Comparison of ENCODE assay signal across 38 cellular contexts in the genomic region with DNA sequence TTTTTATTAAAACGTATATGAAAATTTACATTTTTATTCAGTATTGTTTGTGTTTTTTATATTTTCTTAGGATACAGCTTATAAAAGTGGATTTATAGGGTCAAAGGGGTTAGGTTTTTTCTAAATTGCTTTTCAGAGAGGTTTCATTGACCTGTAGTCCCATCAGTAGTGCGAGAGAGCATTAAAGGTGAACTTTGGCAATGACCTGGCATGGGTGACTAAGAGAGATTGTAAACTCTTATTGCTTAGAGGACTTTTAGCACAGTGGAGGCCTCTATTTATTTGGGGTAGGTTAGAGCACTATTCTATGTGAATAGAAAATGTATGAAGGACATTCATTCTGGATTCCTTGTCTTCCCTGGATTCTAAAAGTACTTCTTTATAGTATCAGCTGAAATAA. TPM values are rescaled to one million over a fixed set of nuclear protein-coding genes. Genes with fewer than 3 reads are reported as not detected.
"Had no signal": no experiment of that assay in that cellular context is flagged by ENCODE, and none has a peak within 500 bp of the region (broad histone marks: within the 10 kb centered on the region; RNA-seq: fewer than 3 reads in every experiment).

No MANE protein-coding gene starts in this region.

- DNase-seq: Karpas-422, Kasumi-1, MG63, MM.1S, MV-4-11, NCI-H1048, NCI-H1092, NCI-H1092 treated with DMSO at 0.1 percent for 48 hours, NCI-H1105, NCI-H1105 treated with DMSO at 0.1 percent for 48 hours, NCI-H1417, NCI-H1417 treated with DMSO at 0.1 percent for 48 hours, NCI-H1436, NCI-H1436 treated with DMSO at 0.1 percent for 48 hours, NCI-H146, NCI-H1694, NCI-H1694 treated with DMSO at 0.1 percent for 48 hours, NCI-H187, NCI-H187 treated with DMSO at 0.1 percent for 48 hours, NCI-H1930, NCI-H2029, NCI-H2029 treated with DMSO at 0.1 percent for 48 hours, NCI-H2081, NCI-H2081 treated with DMSO at 0.1 percent for 48 hours, NCI-H2107, NCI-H2171, NCI-H2171 treated with DMSO at 0.1 percent for 48 hours, NCI-H2227 treated with DMSO at 0.1 percent for 48 hours, NCI-H226, NCI-H345, NCI-H446, NCI-H446 treated with DMSO at 0.1 percent for 48 hours, NCI-H510A had no signal

- H3K9ac ChIP-seq: KMS-11 had no signal

- H3K4me3 ChIP-seq: MG63 had no signal

- H3K27me3 ChIP-seq: MG63 had no signal

- H3K4me2 ChIP-seq: KMS-11 had no signal

- H3K27ac ChIP-seq: KMS-11 had no signal

- H3K9me3 ChIP-seq: MG63 had no signal

- H3K36me3 ChIP-seq: MG63 had no signal

RNA-seq across cellular contexts. Expression of gene TNP1, which starts 16.0 kb away (rescaled TPM):
- total RNA-seq: LHCN-M2, M059J, MCF 10A, NCI-H460 had no signal
